ENCODE assay signal across 1 cellular context in genomic region chr13:66775196-66775595, GRCh38.
TF ChIP-seq lines count a peak whose summit lies in the region.

No MANE protein-coding gene starts in this region.

TF ChIP-seq in H1, 55 proteins besides CTCF, POLR2A, EP300 and RAD21 (continued from another document):
- TF ChIP-seq NANOG (IDR thresholded peaks at IDR 0.05; ENCODE audit: insufficient read depth, low read depth, low read length, poor library complexity, severe bottlenecking) (no peak), MAX (IDR thresholded peaks at IDR 0.05) (no peak), CHD7 (IDR thresholded peaks at IDR 0.05; ENCODE audit: insufficient replicate concordance, low read length) (no peak)
